ENCODE assay signal across 22 cellular contexts in genomic region chr12:64876388-64877071, GRCh38. TPM values are rescaled to one million over a fixed set of nuclear protein-coding genes. Genes with fewer than 3 reads are reported as not detected.
DNase-seq lines count a peak whose midpoint lies in the region; ATAC-seq and TF ChIP-seq lines count a peak whose summit lies in the region.
"Had no signal": no experiment of that assay in that cellular context is flagged by ENCODE, and none has a peak within 500 bp of the region (broad histone marks: within the 10 kb centered on the region; RNA-seq: fewer than 3 reads in every experiment).

No MANE protein-coding gene starts in this region.

- no peaks in the 10 kb centered on the region for H3K9me3 ChIP-seq in Caco-2
- H3K9me3 ChIP-seq: adrenal gland had no signal

- no peak overlapping the region for H3K4me3 Mint-ChIP-seq in activated naive CD8-positive, alpha-beta T cell treated with anti-CD3 and anti-CD28 coated beads for 36 hours
- H3K4me3 Mint-ChIP-seq in Caco-2 (ENCODE audit: unreplicated experiment): no peak overlapping the region
- H3K4me3 Mint-ChIP-seq: activated CD8-positive, alpha-beta T cell treated with anti-CD3 and anti-CD28 coated beads for 36 hours; T-helper 1 cell treated with Interleukin-12 subunit alpha and Interleukin-12 subunit beta and Interleukin-4 antibody, amounts not matched to agents 30 μg/mL and 1 μg/mL, for 36 hours had no signal

- TF ChIP-seq CTCF in Caco-2 (IDR thresholded peaks at IDR 0.05; ENCODE audit: insufficient read depth in 1 of 2, low read depth in 1 of 2, low read length in 1 of 2, severe bottlenecking in 1 of 2, unreplicated experiment in 1 of 2): no peak

- DNase-seq in activated naive CD8-positive, alpha-beta T cell treated with anti-CD3 and anti-CD28 coated beads for 36 hours: no peak
- no peak for DNase-seq in NCI-H524 (lab: John Stamatoyannopoulos, UW)
- DNase-seq in medulla oblongata (ENCODE audit: extremely low spot score): no peak
- no peak for DNase-seq in Caco-2
- DNase-seq in KBM-7: no peak
- DNase-seq: ACHN; adrenal gland; CD4-positive, CD25-positive, alpha-beta regulatory T cell; DND-41; glutamatergic neuron; NCI-H345; nucleus accumbens; right cardiac atrium; Right ventricle myocardium superior had no signal

- intact Hi-C loops in Caco-2 (cut with micrococcal nuclease; ENCODE audit: unreplicated experiment): no loop called here

- peaks cover 5% of the 10 kb centered on the region for H3K9me3 Mint-ChIP-seq in activated naive CD8-positive, alpha-beta T cell treated with anti-CD3 and anti-CD28 coated beads for 36 hours
- no peaks in the 10 kb centered on the region for H3K9me3 Mint-ChIP-seq in Caco-2 (ENCODE audit: unreplicated experiment)
- H3K9me3 Mint-ChIP-seq: CD4-positive, CD25-positive, alpha-beta regulatory T cell; T-helper 1 cell treated with Interleukin-12 subunit alpha and Interleukin-12 subunit beta and Interleukin-4 antibody, amounts not matched to agents 30 μg/mL and 1 μg/mL, for 36 hours had no signal

- peaks cover 31% of the 10 kb centered on the region for H3K4me1 Mint-ChIP-seq in activated naive CD8-positive, alpha-beta T cell treated with anti-CD3 and anti-CD28 coated beads for 36 hours
- no peaks in the 10 kb centered on the region for H3K4me1 Mint-ChIP-seq in Caco-2 (ENCODE audit: low read depth, unreplicated experiment)
- H3K4me1 Mint-ChIP-seq: CD4-positive, CD25-positive, alpha-beta regulatory T cell had no signal

- no peaks in the 10 kb centered on the region for H3K4me1 ChIP-seq in Caco-2
- H3K4me1 ChIP-seq: adrenal gland had no signal

- ATAC-seq in GM18858 (IDR thresholded peaks at IDR 0.05; ENCODE audit: unreplicated experiment) (peak; percentile 3), GM21447 (IDR thresholded peaks at IDR 0.05; ENCODE audit: unreplicated experiment) (peak; percentile 3), HG02852 (IDR thresholded peaks at IDR 0.05; ENCODE audit: unreplicated experiment) (peak; percentile 6)
- ATAC-seq: esophagus mucosa, HepG2, right cardiac atrium had no signal

- no peaks in the 10 kb centered on the region; the same call in 1 of the 2 replicates for H3K36me3 ChIP-seq in Caco-2 (ENCODE audit: control insufficient read depth, insufficient read depth, low read length)
- H3K36me3 ChIP-seq: adrenal gland, cardiac muscle cell had no signal

- H3K36me3 Mint-ChIP-seq in activated naive CD8-positive, alpha-beta T cell treated with anti-CD3 and anti-CD28 coated beads for 36 hours: no peaks in the 10 kb centered on the region
- H3K36me3 Mint-ChIP-seq in Caco-2 (ENCODE audit: insufficient read depth, unreplicated experiment): peaks cover 15% of the 10 kb centered on the region
- H3K36me3 Mint-ChIP-seq: CD4-positive, CD25-positive, alpha-beta regulatory T cell had no signal

- H3K27me3 Mint-ChIP-seq in activated naive CD8-positive, alpha-beta T cell treated with anti-CD3 and anti-CD28 coated beads for 36 hours: no peaks in the 10 kb centered on the region
- H3K27me3 Mint-ChIP-seq in Caco-2 (ENCODE audit: insufficient read depth, unreplicated experiment): no peaks in the 10 kb centered on the region

- no TSS peak for BruUV-seq in Caco-2 (replicated peaks; lab: Mats Ljungman, UMichigan)

- no peak overlapping the region for H3K4me3 ChIP-seq in Caco-2 (ENCODE audit: low read depth, low read length)
- H3K4me3 ChIP-seq: adrenal gland, cardiac muscle cell had no signal

- CTCF ChIA-PET in Caco-2 (lab: Charles Lee): no interaction called here

- H3K27me3 ChIP-seq in Caco-2 (replicated peaks; ENCODE audit: control insufficient read depth, insufficient read depth, low read length): no peaks in the 10 kb centered on the region
- H3K27me3 ChIP-seq: adrenal gland, cardiac muscle cell had no signal

- POLR2A ChIA-PET in Caco-2 (lab: Charles Lee): interaction anchor here (0.5 kb wide), 1 partner anchor 8 kb away, joined by 4 read pairs; no protein-coding TSS in a partner anchor

- in situ Hi-C loops in KBM-7 (cut with MboI; ENCODE audit: low pct_unique_long_range_greater_than_20kb, low sequenced_read_pairs): loop anchor here (25.0 kb wide), 1 partner anchor 411 kb away; the partner anchor contains the start of gene MSRB3

- H3K27ac Mint-ChIP-seq in activated naive CD8-positive, alpha-beta T cell treated with anti-CD3 and anti-CD28 coated beads for 36 hours: peak overlapping the region; percentile 79
- H3K27ac Mint-ChIP-seq in Caco-2 (ENCODE audit: unreplicated experiment): no peak overlapping the region
- H3K27ac Mint-ChIP-seq: T-helper 1 cell treated with Interleukin-12 subunit alpha and Interleukin-12 subunit beta and Interleukin-4 antibody, amounts not matched to agents 30 μg/mL and 1 μg/mL, for 36 hours had no signal

RNA-seq across cellular contexts. Expression of gene TBC1D30, which starts 52.1 kb away (rescaled TPM):
- 1 to 10 TPM; 1.6 to 1.7 TPM for total RNA-seq in activated naive CD8-positive, alpha-beta T cell treated with anti-CD3 and anti-CD28 coated beads for 36 hours
- total RNA-seq in Caco-2 (2022): 10.8 and 10.9 TPM in 2 replicates
